In genomic region chr12:93698307-93699092, GRCh38 we compare ENCODE assay signal across 14 cellular contexts. TPM values are rescaled to one million over a fixed set of nuclear protein-coding genes. Genes with fewer than 3 reads are reported as not detected.
DNase-seq lines count a peak whose midpoint lies in the region; ATAC-seq and TF ChIP-seq lines count a peak whose summit lies in the region.
"Had no signal": no experiment of that assay in that cellular context is flagged by ENCODE, and none has a peak within 500 bp of the region (broad histone marks: within the 10 kb centered on the region; RNA-seq: fewer than 3 reads in every experiment).

No MANE protein-coding gene starts in this region.

- peak; percentile 28 for DNase-seq in NCI-H774 (lab: John Stamatoyannopoulos, UW)
- DNase-seq in epithelial cell of prostate (ENCODE audit: low read depth, low spot score): no peak
- DNase-seq in omental fat pad (ENCODE audit: low spot score): no peak
- DNase-seq in CD8-positive, alpha-beta memory T cell: no peak
- DNase-seq in iPS-NIHi11 (ENCODE audit: low spot score): no peak
- DNase-seq: activated CD8-positive, alpha-beta memory T cell treated with anti-CD3 and anti-CD28 coated beads for 24 hours; activated naive CD8-positive, alpha-beta T cell treated with anti-CD3 and anti-CD28 coated beads, Interleukin-2, amount 10 ng/mL, durations not matched to agents 7 days and 5 days; NCI-H1417 treated with DMSO at 0.1 percent for 48 hours; nephron progenitor cell; stimulated activated CD4-positive, alpha-beta T cell treated with anti-CD3 and anti-CD28 coated beads, Interleukin-12 subunit alpha, Interleukin-12 subunit beta, amount 100 ng/mL, for 4 hours had no signal

- ATAC-seq in omental fat pad (ENCODE audit: low FRiP score) (peak; percentile 21), GM18505 (IDR thresholded peaks at IDR 0.05; ENCODE audit: unreplicated experiment) (no peak), HG02610 (IDR thresholded peaks at IDR 0.05; ENCODE audit: unreplicated experiment) (no peak)

- POLR2A ChIA-PET in CD8-positive, alpha-beta memory T cell (lab: Charles Lee): no interaction called here

- H3K36me3 Mint-ChIP-seq in CD8-positive, alpha-beta memory T cell: peaks cover 0 to 5% (median 0%) of the 10 kb centered on the region in 3 donors

- H3K27ac Mint-ChIP-seq in CD8-positive, alpha-beta memory T cell: no peak overlapping the region
- H3K27ac Mint-ChIP-seq: activated naive CD8-positive, alpha-beta T cell treated with anti-CD3 and anti-CD28 coated beads, Interleukin-2, amount 10 ng/mL, durations not matched to agents 7 days and 5 days; nephron progenitor cell had no signal

- peaks cover 0 to 5% (median 2%) of the 10 kb centered on the region in 5 donors for H3K9me3 Mint-ChIP-seq in CD8-positive, alpha-beta memory T cell

- H3K27ac ChIP-seq in epithelial cell of prostate: peak overlapping the region; percentile 50
- H3K27ac ChIP-seq in CD8-positive, alpha-beta memory T cell (ENCODE audit: low read depth, low read length): no peak overlapping the region
- H3K27ac ChIP-seq: HL-60 had no signal

- no peaks in the 10 kb centered on the region for H3K36me3 ChIP-seq in ES-I3 (ENCODE audit: insufficient read depth, low read length)
- no peaks in the 10 kb centered on the region for H3K36me3 ChIP-seq in CD8-positive, alpha-beta memory T cell (ENCODE audit: insufficient read depth, low read length)

- CTCF ChIA-PET in CD8-positive, alpha-beta memory T cell (lab: Charles Lee): no interaction called here

- no peak for TF ChIP-seq POLR2A in GM18505 (IDR thresholded peaks at IDR 0.05; ENCODE audit: borderline replicate concordance, extremely low read depth, insufficient read depth, insufficient read length)

- no peaks in the 10 kb centered on the region for H3K9me3 ChIP-seq in ES-I3 (ENCODE audit: control insufficient read depth, insufficient read depth, low read length)
- no peaks in the 10 kb centered on the region for H3K9me3 ChIP-seq in CD8-positive, alpha-beta memory T cell (ENCODE audit: low read length)

- H3K27me3 ChIP-seq in CD8-positive, alpha-beta memory T cell (ENCODE audit: insufficient read depth, low read length, poor library complexity, severe bottlenecking): no peaks in the 10 kb centered on the region

- H3K4me3 Mint-ChIP-seq in CD8-positive, alpha-beta memory T cell: no peak overlapping the region
- H3K4me3 Mint-ChIP-seq: activated naive CD8-positive, alpha-beta T cell treated with anti-CD3 and anti-CD28 coated beads, Interleukin-2, amount 10 ng/mL, durations not matched to agents 7 days and 5 days; nephron progenitor cell had no signal

- peaks cover 0 to 1% of the 10 kb centered on the region in 2 donors for H3K27me3 Mint-ChIP-seq in CD8-positive, alpha-beta memory T cell
- H3K27me3 Mint-ChIP-seq: activated naive CD8-positive, alpha-beta T cell treated with anti-CD3 and anti-CD28 coated beads, Interleukin-2, amount 10 ng/mL, durations not matched to agents 7 days and 5 days had no signal

- peaks cover 48% of the 10 kb centered on the region for H3K4me1 ChIP-seq in ES-I3 (ENCODE audit: insufficient read depth, low read length)
- H3K4me1 ChIP-seq in CD8-positive, alpha-beta memory T cell (ENCODE audit: insufficient read depth, low read length): no peaks in the 10 kb centered on the region

- TF ChIP-seq CTCF in omental fat pad (IDR thresholded peaks at IDR 0.05): no peak

- H3K4me3 ChIP-seq in CD8-positive, alpha-beta memory T cell (ENCODE audit: low read length): no peak overlapping the region

- 0 out of 2 replicates have a peak overlapping the region, but pooled peaks have one; percentile 19 for H3K9ac ChIP-seq in ES-I3 (ENCODE audit: low read depth, low read length)

- peaks cover 0 to 4% (median 1%) of the 10 kb centered on the region in 3 donors for H3K4me1 Mint-ChIP-seq in CD8-positive, alpha-beta memory T cell
- H3K4me1 Mint-ChIP-seq: activated naive CD8-positive, alpha-beta T cell treated with anti-CD3 and anti-CD28 coated beads, Interleukin-2, amount 10 ng/mL, durations not matched to agents 7 days and 5 days had no signal

RNA-seq across cellular contexts. Expression of gene CRADD, which starts 21.3 kb away (rescaled TPM):
- 10 to 100 TPM; 27.7 to 61.0 (median 34.2) TPM for total RNA-seq in omental fat pad
- 10 to 100 TPM in 1 of 2 experiments, 1 to 10 TPM in 1; 8.6 to 11.7 TPM for total RNA-seq in CD8-positive, alpha-beta memory T cell
- polyA plus RNA-seq in CD8-positive, alpha-beta memory T cell: 13.2 TPM
